In genomic region chr5:58918015-58918729, GRCh38 we compare ENCODE assay signal across 32 cellular contexts.
"Had no signal": no experiment of that assay in that cellular context is flagged by ENCODE, and none has a peak within 500 bp of the region (broad histone marks: within the 10 kb centered on the region; RNA-seq: fewer than 3 reads in every experiment).

No MANE protein-coding gene starts in this region.

- H3K36me3 Mint-ChIP-seq: activated naive CD4-positive, alpha-beta T cell treated with anti-CD3 and anti-CD28 coated beads, Interleukin-2, amount 50 U/mL, for 24 hours; activated naive CD8-positive, alpha-beta T cell treated with anti-CD3 and anti-CD28 coated beads, Interleukin-2, amount 10 ng/mL, durations not matched to agents 7 days and 5 days had no signal

- ATAC-seq: activated CD8-positive, alpha-beta T cell treated with anti-CD3 and anti-CD28 coated beads for 36 hours; body of pancreas; Right ventricle myocardium inferior had no signal

- H3K27me3 ChIP-seq: ascending aorta, body of pancreas, breast epithelium, MG63 had no signal

- H2AFZ ChIP-seq: PC-9 had no signal

- DNase-seq: activated CD4-positive, alpha-beta T cell treated with anti-CD3 and anti-CD28 coated beads, Interleukin-2, amount 10 ng/mL, durations not matched to agents 24 days and 14 days; activated CD4-positive, alpha-beta T cell treated with anti-CD3 and anti-CD28 coated beads, Interleukin-2, amount 50 U/mL, for 4 hours; activated CD8-positive, alpha-beta T cell treated with anti-CD3 and anti-CD28 coated beads for 36 hours; activated gamma-delta T cell; activated naive CD4-positive, alpha-beta T cell treated with Interleukin-2 at 50 U/mL for 16 hours; activated naive CD8-positive, alpha-beta T cell treated with anti-CD3 and anti-CD28 coated beads, Interleukin-2, amount 10 ng/mL, durations not matched to agents 7 days and 5 days; activated T-cell treated with anti-CD3 and anti-CD28 coated beads, Interleukin-2, amount 50 U/mL, for 24 hours; amygdala; body of pancreas; Kasumi-1; KG1; MG63; NCI-H1048; NCI-H1105 treated with DMSO at 0.1 percent for 48 hours; NCI-H1436; NCI-H1694; NCI-H1930; NCI-H2081 treated with DMSO at 0.1 percent for 48 hours; NCI-H510A; NCI-H526; NCI-H748 treated with DMSO at 0.1 percent for 48 hours; NK-92 treated with Interleukin-12 subunit alpha and Interleukin-12 subunit beta, amount 100 ng/mL, for 24 hours; PC-9; SIG-M5; T1000; WERI-Rb-1 had no signal

- H3K9me3 Mint-ChIP-seq: activated CD4-positive, alpha-beta T cell treated with anti-CD3 and anti-CD28 coated beads, Interleukin-2, amount 10 ng/mL, durations not matched to agents 24 days and 14 days; activated CD8-positive, alpha-beta T cell treated with anti-CD3 and anti-CD28 coated beads for 36 hours; activated naive CD4-positive, alpha-beta T cell treated with anti-CD3 and anti-CD28 coated beads, Interleukin-2, amount 50 U/mL, for 24 hours; activated naive CD8-positive, alpha-beta T cell treated with anti-CD3 and anti-CD28 coated beads, Interleukin-2, amount 10 ng/mL, durations not matched to agents 7 days and 5 days; activated T-cell treated with anti-CD3 and anti-CD28 coated beads, Interleukin-2, amount 50 U/mL, for 24 hours; activated T-helper 2 cell treated with anti-CD3 and anti-CD28 coated beads, Interferon-gamma antibody, Interleukin-2, Interleukin-4, amounts not matched to agents 10 μg/mL and 5 μg/mL and 100 μg/mL, durations not matched to agents 14 hours and 24 hours and 36 hours had no signal

- H3K4me2 ChIP-seq: PC-9 had no signal

- H3K4me3 ChIP-seq: ascending aorta, body of pancreas, breast epithelium, MG63, PC-9 had no signal

- H3K4me3 Mint-ChIP-seq: activated CD4-positive, alpha-beta T cell treated with anti-CD3 and anti-CD28 coated beads, Interleukin-2, amount 10 ng/mL, durations not matched to agents 24 days and 14 days; activated CD8-positive, alpha-beta T cell treated with anti-CD3 and anti-CD28 coated beads for 36 hours; activated naive CD4-positive, alpha-beta T cell treated with anti-CD3 and anti-CD28 coated beads, Interleukin-2, amount 50 U/mL, for 24 hours; activated naive CD8-positive, alpha-beta T cell treated with anti-CD3 and anti-CD28 coated beads, Interleukin-2, amount 10 ng/mL, durations not matched to agents 7 days and 5 days; activated T-cell treated with anti-CD3 and anti-CD28 coated beads, Interleukin-2, amount 50 U/mL, for 24 hours had no signal

- H3K36me3 ChIP-seq: ascending aorta, breast epithelium, MG63, WERI-Rb-1 had no signal

- H3K9me3 ChIP-seq: ascending aorta, body of pancreas, breast epithelium, MG63 had no signal

- H3K4me1 ChIP-seq: breast epithelium had no signal

- H3K27me3 Mint-ChIP-seq: activated CD8-positive, alpha-beta T cell treated with anti-CD3 and anti-CD28 coated beads for 36 hours had no signal

- H3K27ac ChIP-seq: ascending aorta, body of pancreas, breast epithelium, PC-9, RWPE1, WERI-Rb-1 had no signal

- H3K27ac Mint-ChIP-seq: activated CD4-positive, alpha-beta T cell treated with anti-CD3 and anti-CD28 coated beads, Interleukin-2, amount 10 ng/mL, durations not matched to agents 24 days and 14 days; activated CD8-positive, alpha-beta T cell treated with anti-CD3 and anti-CD28 coated beads for 36 hours; activated naive CD4-positive, alpha-beta T cell treated with anti-CD3 and anti-CD28 coated beads, Interleukin-2, amount 50 U/mL, for 24 hours; activated naive CD8-positive, alpha-beta T cell treated with anti-CD3 and anti-CD28 coated beads, Interleukin-2, amount 10 ng/mL, durations not matched to agents 7 days and 5 days; activated T-cell treated with anti-CD3 and anti-CD28 coated beads, Interleukin-2, amount 50 U/mL, for 24 hours; activated T-helper 2 cell treated with anti-CD3 and anti-CD28 coated beads, Interferon-gamma antibody, Interleukin-2, Interleukin-4, amounts not matched to agents 10 μg/mL and 5 μg/mL and 100 μg/mL, durations not matched to agents 14 hours and 24 hours and 36 hours had no signal
